In the genomic region with DNA sequence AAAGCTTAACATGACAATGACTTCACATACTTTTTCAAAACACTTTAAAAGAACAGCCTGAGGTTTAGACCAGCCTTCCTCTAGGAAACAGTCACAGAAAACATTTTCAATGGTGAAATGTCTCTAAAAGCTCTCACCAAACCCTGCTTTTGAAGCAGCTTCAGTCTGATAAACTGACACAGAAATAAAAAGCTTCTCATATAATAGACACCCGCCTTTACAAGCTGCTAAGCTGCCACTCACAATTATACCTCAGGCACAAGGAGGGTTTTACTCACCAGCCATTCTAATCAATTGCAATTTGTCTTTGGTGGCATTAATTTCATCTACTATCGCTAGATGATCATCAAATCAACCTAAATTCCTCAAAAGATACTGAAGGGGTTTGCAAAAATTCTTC, we compare ENCODE assay signal across 1 cellular context.
TF ChIP-seq lines count a peak whose summit lies in the region.

No MANE protein-coding gene starts in this region.

TF ChIP-seq in IMR-90, 13 proteins besides CTCF, POLR2A, EP300 and RAD21 (continued from another document):
- TF ChIP-seq, protein P1, sequence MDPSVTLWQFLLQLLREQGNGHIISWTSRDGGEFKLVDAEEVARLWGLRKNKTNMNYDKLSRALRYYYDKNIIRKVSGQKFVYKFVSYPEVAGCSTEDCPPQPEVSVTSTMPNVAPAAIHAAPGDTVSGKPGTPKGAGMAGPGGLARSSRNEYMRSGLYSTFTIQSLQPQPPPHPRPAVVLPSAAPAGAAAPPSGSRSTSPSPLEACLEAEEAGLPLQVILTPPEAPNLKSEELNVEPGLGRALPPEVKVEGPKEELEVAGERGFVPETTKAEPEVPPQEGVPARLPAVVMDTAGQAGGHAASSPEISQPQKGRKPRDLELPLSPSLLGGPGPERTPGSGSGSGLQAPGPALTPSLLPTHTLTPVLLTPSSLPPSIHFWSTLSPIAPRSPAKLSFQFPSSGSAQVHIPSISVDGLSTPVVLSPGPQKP (IDR thresholded peaks at IDR 0.05; ENCODE audit: borderline replicate concordance, low read depth, low read length), result no peak
- no peak for TF ChIP-seq BHLHE40 (IDR thresholded peaks at IDR 0.05; ENCODE audit: low read depth, low read length)
- no peak for TF ChIP-seq MAZ (IDR thresholded peaks at IDR 0.05; ENCODE audit: borderline replicate concordance, low read depth, low read length)
- no peak for TF ChIP-seq SMC3 (IDR thresholded peaks at IDR 0.05; ENCODE audit: low read depth, low read length)
- TF ChIP-seq RCOR1 (IDR thresholded peaks at IDR 0.05; ENCODE audit: insufficient replicate concordance, low read length), result no peak
- TF ChIP-seq MAFK (IDR thresholded peaks at IDR 0.05; ENCODE audit: low read depth, low read length), result no peak
